In genomic region chr4:44760142-44760898, GRCh38 we compare ENCODE assay signal across 8 cellular contexts. TPM values are rescaled to one million over a fixed set of nuclear protein-coding genes. Genes with fewer than 3 reads are reported as not detected.
DNase-seq lines count a peak whose midpoint lies in the region; ATAC-seq and TF ChIP-seq lines count a peak whose summit lies in the region.

No MANE protein-coding gene starts in this region.

- H3K4me3 ChIP-seq in GM12875 (ENCODE audit: low read depth, low read length) = no peak overlapping the region
- H3K4me3 ChIP-seq in upper lobe of left lung = no peak overlapping the region

- H3K9me3 Mint-ChIP-seq in brain = no peaks in the 10 kb centered on the region

- H3K4me1 Mint-ChIP-seq in brain = peaks cover 14% of the 10 kb centered on the region

- no peak for TF ChIP-seq EP300 in upper lobe of left lung (IDR thresholded peaks at IDR 0.05)

- DNase-seq in AG08396 (ENCODE audit: low spot score) = peak; percentile 12
- peak; percentile 59 for DNase-seq in NCI-H2227 (lab: John Stamatoyannopoulos, UW; ENCODE audit: unreplicated experiment)
- DNase-seq in iris pigment epithelial cell (ENCODE audit: low read depth) = peak; percentile 21
- DNase-seq in upper lobe of left lung = no peak
- no peak for DNase-seq in activated CD4-positive, CD25-positive, alpha-beta regulatory T cell (lab: John Stamatoyannopoulos, UW)

- TF ChIP-seq CTCF in GM12875 (IDR thresholded peaks at IDR 0.05; ENCODE audit: borderline replicate concordance, insufficient read depth, low read depth, low read length) = 0 out of 2 replicates have a peak, but pooled peaks have one; percentile 8
- TF ChIP-seq CTCF in brain (conservative IDR thresholded peaks at IDR 0.05) = peak; percentile 59 to 73
- peak in 4 of 6 experiments; percentile 20 to 50 (median 34) for TF ChIP-seq CTCF in upper lobe of left lung (IDR thresholded peaks at IDR 0.05)

- WGBS in upper lobe of left lung, 2 donors = 32 to 39% methylated on average over 8 of the region's 8 CpGs

- no peaks in the 10 kb centered on the region for H3K36me3 ChIP-seq in upper lobe of left lung

- H3K9me3 ChIP-seq in upper lobe of left lung = no peaks in the 10 kb centered on the region

- ATAC-seq in HG02973 (IDR thresholded peaks at IDR 0.05; ENCODE audit: unreplicated experiment) (peak; percentile 69), upper lobe of left lung (ENCODE audit: low FRiP score in 2 of 2) (peak in 1 of 2 donors; percentile 31)

- no peak for TF ChIP-seq POLR2A in upper lobe of left lung (IDR thresholded peaks at IDR 0.05)

- no peaks in the 10 kb centered on the region for H3K4me1 ChIP-seq in upper lobe of left lung

- H3K27me3 Mint-ChIP-seq in brain = peaks cover 3% of the 10 kb centered on the region

- no peaks in the 10 kb centered on the region for H3K36me3 Mint-ChIP-seq in brain

- no peaks in the 10 kb centered on the region for H3K27me3 ChIP-seq in upper lobe of left lung

- H3K4me3 Mint-ChIP-seq in brain = peak overlapping the region in 2 of 5 experiments; percentile 7 to 15

- H3K27ac Mint-ChIP-seq in brain = peak overlapping the region in 1 of 5 experiments; percentile 67

- no peak overlapping the region for H3K27ac ChIP-seq in upper lobe of left lung

RNA-seq across cellular contexts. Expression of gene GNPDA2, which starts 34.0 kb away (rescaled TPM):
- 7.9 TPM for polyA plus RNA-seq in brain (ENCODE audit: insufficient read depth, low read depth, low replicate concordance)
- total RNA-seq in upper lobe of left lung = 10 to 100 TPM in 3 of 6 donors, 1 to 10 TPM in 3; 5.2 to 15.2 (median 9.7) TPM

Comparison
In these comparisons a context has a peak if more than half of its experiments do, and no peak if none do; other contexts are left out.
1. DNase-seq: peak in AG08396 (single experiment), NCI-H2227 (single experiment) and iris pigment epithelial cell (single experiment); none in upper lobe of left lung (0 of 2) and activated CD4-positive, CD25-positive, alpha-beta regulatory T cell (0 of 4).
2. CTCF ChIP-seq: peak in every context shown above with its lines; median percentile 66 in brain; 34 in upper lobe of left lung; 8 in GM12875.